ENCODE assay signal across 8 cellular contexts in genomic region chr7:105806592-105807266, GRCh38.
DNase-seq lines count a peak whose midpoint lies in the region; ATAC-seq and TF ChIP-seq lines count a peak whose summit lies in the region.

No MANE protein-coding gene starts in this region.

- peak; percentile 89 for DNase-seq in Daoy (ENCODE audit: low read depth)
- no peak for DNase-seq in HCT116 (ENCODE audit: low read depth, low spot score)
- DNase-seq in PC-9, result peak; percentile 65 to 83
- peak; percentile 27 for DNase-seq in activated T-helper 1 cell treated with Interleukin-2 at 50 U/mL for 16 hours (ENCODE audit: low read depth)
- DNase-seq in iPS-NIHi7 (ENCODE audit: extremely low spot score), result peak; percentile 56
- peak; percentile 34 for DNase-seq in stimulated activated CD8-positive, alpha-beta memory T cell treated with anti-CD3 and anti-CD28 coated beads, Interleukin-7, amount 100 ng/mL, for 24 hours (ENCODE audit: low read depth)
- DNase-seq in retina, result no peak

- H3K9me3 ChIP-seq in HCT116 (ENCODE audit: control insufficient read depth in 1 of 2, insufficient read depth in 1 of 2, low read depth in 1 of 2, low read length in 2 of 2), result no peaks in the 10 kb centered on the region
- H3K9me3 ChIP-seq in PC-9 (ENCODE audit: insufficient read depth, low read depth), result no peaks in the 10 kb centered on the region

- CTCF ChIA-PET in HCT116 (lab: Charles Lee), result interaction anchor here (1.1 kb wide), 1 partner anchor 41 kb away, joined by 3 read pairs; no protein-coding TSS in a partner anchor
- CTCF ChIA-PET in PC-9 (lab: Charles Lee), result interaction anchor here (0.6 kb wide), 1 partner anchor 11 kb away, joined by 7 read pairs; no protein-coding TSS in a partner anchor

- H3K4me3 ChIP-seq in HCT116 (replicated peaks in 1 of 2; ENCODE audit: low read depth in 1 of 2, low read length in 2 of 2), result no peak overlapping the region
- no peak overlapping the region for H3K4me3 ChIP-seq in PC-9

- H3K4me2 ChIP-seq in HCT116 (ENCODE audit: low read length) (peak overlapping the region; percentile 64), PC-9 (peak overlapping the region; percentile 47; the same call in 1 of the 2 replicates)

- peak overlapping the region; percentile 46 for H3K9ac ChIP-seq in HCT116 (ENCODE audit: low read length)

- TF ChIP-seq CTCF in HCT116 (IDR thresholded peaks at IDR 0.05 in 2 of 3, conservative IDR thresholded peaks at IDR 0.05 in 1 of 3; ENCODE audit: borderline replicate concordance in 1 of 3, insufficient read depth in 1 of 3, low read depth in 2 of 3, low read length in 2 of 3) (no peak), PC-9 (conservative IDR thresholded peaks at IDR 0.05) (no peak)

- H3K27me3 ChIP-seq in HCT116 (ENCODE audit: insufficient read depth, low read length) (no peaks in the 10 kb centered on the region), PC-9 (ENCODE audit: insufficient read depth, low read depth) (no peaks in the 10 kb centered on the region)

- H3K4me1 ChIP-seq in HCT116 (ENCODE audit: control insufficient read depth in 1 of 2, insufficient read depth in 2 of 2, low read length in 2 of 2), result peaks cover 33 to 76% of the 10 kb centered on the region in 2 experiments
- peaks cover 32% of the 10 kb centered on the region for H3K4me1 ChIP-seq in PC-9 (replicated peaks; ENCODE audit: insufficient read depth)

- no peaks in the 10 kb centered on the region for H3F3A ChIP-seq in PC-9 (ENCODE audit: insufficient read depth, low read depth)

- H2AFZ ChIP-seq in HCT116 (ENCODE audit: low read depth, low read length, poor library complexity, severe bottlenecking) (no peak overlapping the region), PC-9 (no peak overlapping the region)

- H4K20me1 ChIP-seq in HCT116 (ENCODE audit: insufficient read depth), result no peaks in the 10 kb centered on the region
- H4K20me1 ChIP-seq in PC-9 (ENCODE audit: insufficient read depth), result no peaks in the 10 kb centered on the region

- no peak for TF ChIP-seq POLR2A in HCT116 (IDR thresholded peaks at IDR 0.05; ENCODE audit: borderline replicate concordance, extremely low read depth, insufficient read depth, insufficient read length)

- RAD21 ChIA-PET in HCT116 (lab: Charles Lee; ENCODE audit: low non-redundant PET in 1 of 2, low total read pairs in 2 of 2, uncharacterized antibody in 2 of 2, unreplicated experiment in 2 of 2), result interaction anchor here in 1 of 2 experiments (0.9 kb wide), 1 partner anchor 36 kb away, joined by 3 read pairs; no protein-coding TSS in a partner anchor

- POLR2A ChIA-PET in HCT116 (lab: Charles Lee) (interaction anchor here (1.5 kb wide), 1 partner anchor 12 kb away, joined by 3 read pairs; no protein-coding TSS in a partner anchor), PC-9 (lab: Charles Lee; ENCODE audit: unreplicated experiment) (interaction anchor here (0.6 kb wide), 1 partner anchor 24 kb away, joined by 6 read pairs; no protein-coding TSS in a partner anchor)

- H3K27ac ChIP-seq in HCT116 (ENCODE audit: low read depth, low read length), result peak overlapping the region; percentile 15; the same call in 1 of the 2 replicates
- H3K27ac ChIP-seq in PC-9, result peak overlapping the region; percentile 20

- H3K36me3 ChIP-seq in HCT116 (ENCODE audit: control insufficient read depth in 1 of 2, insufficient read depth in 2 of 2, low read length in 2 of 2) (no peaks in the 10 kb centered on the region), PC-9 (ENCODE audit: low read depth) (no peaks in the 10 kb centered on the region)

- BruUV-seq in HCT116 (replicated peaks; lab: Mats Ljungman, UMichigan) (no TSS peak), PC-9 (replicated peaks; lab: Mats Ljungman, UMichigan) (no TSS peak)

- H3K9me2 ChIP-seq in HCT116 (ENCODE audit: insufficient read depth) (no peaks in the 10 kb centered on the region), PC-9 (ENCODE audit: insufficient read depth) (no peaks in the 10 kb centered on the region)

- no peaks in the 10 kb centered on the region for H3K79me2 ChIP-seq in HCT116 (ENCODE audit: insufficient read depth, low read length)
- H3K79me2 ChIP-seq in PC-9 (ENCODE audit: low read depth), result no peaks in the 10 kb centered on the region

- ATAC-seq in HCT116 (peak; percentile 85), HG03139 (IDR thresholded peaks at IDR 0.05; ENCODE audit: unreplicated experiment) (no peak)

- TF ChIP-seq RAD21 in HCT116 (IDR thresholded peaks at IDR 0.05; ENCODE audit: low read depth), result no peak

- intact Hi-C loops in HCT116 (cut with micrococcal nuclease) (no loop called here), PC-9 (cut with micrococcal nuclease; ENCODE audit: unreplicated experiment) (loop anchor here (1.0 kb wide), 1 partner anchor 43 kb away; no protein-coding TSS in a partner anchor)

TF ChIP-seq in HCT116, 20 proteins besides CTCF, POLR2A, EP300 and RAD21:
- TF ChIP-seq TCF7L2 (IDR thresholded peaks at IDR 0.05; ENCODE audit: borderline replicate concordance, extremely low read depth, insufficient read depth, insufficient read length), result no peak
- TF ChIP-seq REST (IDR thresholded peaks at IDR 0.05; ENCODE audit: low read depth), result no peak
- TF ChIP-seq SIN3A (IDR thresholded peaks at IDR 0.05; ENCODE audit: low read depth), result no peak
- TF ChIP-seq MAX (IDR thresholded peaks at IDR 0.05), result peak; percentile 97
- TF ChIP-seq ZFX (IDR thresholded peaks at IDR 0.05), result no peak
- peak; percentile 65; the same call in 1 of the 2 replicates for TF ChIP-seq FOSL1 (IDR thresholded peaks at IDR 0.05; ENCODE audit: low read depth)
- TF ChIP-seq JUND (IDR thresholded peaks at IDR 0.05), result peak; percentile 47; the same call in 1 of the 2 replicates
- no peak for TF ChIP-seq SRF (IDR thresholded peaks at IDR 0.05; ENCODE audit: low read depth)
- no peak for TF ChIP-seq SP1 (IDR thresholded peaks at IDR 0.05; ENCODE audit: low read depth)
- TF ChIP-seq ATF3 (IDR thresholded peaks at IDR 0.05), result no peak
- TF ChIP-seq ELF1 (IDR thresholded peaks at IDR 0.05; ENCODE audit: borderline replicate concordance, low read depth), result no peak
- TF ChIP-seq YY1 (IDR thresholded peaks at IDR 0.05; ENCODE audit: extremely low read depth, insufficient replicate concordance, low read depth, low read length), result peak; percentile 4
- no peak for TF ChIP-seq CEBPB (IDR thresholded peaks at IDR 0.05; ENCODE audit: low read depth)
- TF ChIP-seq ZBTB33 (IDR thresholded peaks at IDR 0.05; ENCODE audit: extremely low read depth, insufficient replicate concordance, low read length), result no peak
- peak; percentile 49; the same call in 1 of the 2 replicates for TF ChIP-seq CBX3 (IDR thresholded peaks at IDR 0.05; ENCODE audit: low read depth)
- TF ChIP-seq ZNF274 (IDR thresholded peaks at IDR 0.05; ENCODE audit: low read depth, low read length), result no peak
- TF ChIP-seq EZH2 (IDR thresholded peaks at IDR 0.05), result no peak
- TF ChIP-seq POLR2AphosphoS5 (IDR thresholded peaks at IDR 0.05; ENCODE audit: low read depth, low read length), result peak; percentile 38; the same call in 1 of the 2 replicates
- no peak for TF ChIP-seq EZH2phosphoT487 (IDR thresholded peaks at IDR 0.05; ENCODE audit: borderline replicate concordance)
- TF ChIP-seq EGR1 (IDR thresholded peaks at IDR 0.05; ENCODE audit: low read depth), result no peak

Comparison
In these comparisons a context has a peak if more than half of its experiments do, and no peak if none do; other contexts are left out.
1. DNase-seq: peak in Daoy (single experiment), PC-9 (2 of 2), activated T-helper 1 cell treated with Interleukin-2 at 50 U/mL for 16 hours (single experiment), iPS-NIHi7 (single experiment) and stimulated activated CD8-positive, alpha-beta memory T cell treated with anti-CD3 and anti-CD28 coated beads, Interleukin-7, amount 100 ng/mL, for 24 hours (single experiment); none in HCT116 (single experiment) and retina (single experiment).